ENCODE assay signal across 8 cellular contexts in genomic region chr1:32650752-32651460, GRCh38. TPM values are rescaled to one million over a fixed set of nuclear protein-coding genes. Genes with fewer than 3 reads are reported as not detected.
DNase-seq lines count a peak whose midpoint lies in the region; ATAC-seq and TF ChIP-seq lines count a peak whose summit lies in the region.

Gene RBBP4 (plus strand): TSS chr1:32651208. CDS start chr1:32651307, 99 bp downstream.

- H3K27me3 ChIP-seq in osteoblast (ENCODE audit: insufficient read depth, low read length), result no peaks in the 10 kb centered on the region
- H3K27me3 ChIP-seq in thoracic aorta (replicated peaks; ENCODE audit: insufficient read depth), result no peaks in the 10 kb centered on the region

- H3K9me3 Mint-ChIP-seq in activated naive CD4-positive, alpha-beta T cell treated with anti-CD3 and anti-CD28 coated beads, Interleukin-2, amount 50 U/mL, for 72 hours, result no peaks in the 10 kb centered on the region

- peaks cover 24% of the 10 kb centered on the region for H3K36me3 ChIP-seq in osteoblast (ENCODE audit: insufficient read depth, low read length)
- peaks cover 5% of the 10 kb centered on the region for H3K36me3 ChIP-seq in thoracic aorta

- peak; percentile 99 for DNase-seq in NCI-H1092 treated with DMSO at 0.1 percent for 48 hours (lab: John Stamatoyannopoulos, UW)
- peak; percentile 93 for DNase-seq in SKM-1 (lab: John Stamatoyannopoulos, UW; ENCODE audit: unreplicated experiment)
- peak; percentile 99 for DNase-seq in activated naive CD4-positive, alpha-beta T cell treated with anti-CD3 and anti-CD28 coated beads, Interleukin-2, amount 50 U/mL, for 72 hours (ENCODE audit: low spot score in 2 of 2)
- peak; percentile 98 for DNase-seq in glomerular visceral epithelial cell (ENCODE audit: extremely low spot score)
- peak; percentile 100 for DNase-seq in osteoblast (ENCODE audit: insufficient read length, low spot score, missing footprints)
- peak; percentile 85 for DNase-seq in thoracic aorta (ENCODE audit: low spot score)

- H3K27ac ChIP-seq in osteoblast (ENCODE audit: low read depth, low read length) (peak within 1 kb of the TSS; percentile 100), thoracic aorta (peak within 1 kb of the TSS; percentile 100)

- H3K9me3 ChIP-seq in osteoblast (ENCODE audit: low read depth, low read length) (no peaks in the 10 kb centered on the region), thoracic aorta (no peaks in the 10 kb centered on the region)

- H3K27ac Mint-ChIP-seq in activated naive CD4-positive, alpha-beta T cell treated with anti-CD3 and anti-CD28 coated beads, Interleukin-2, amount 50 U/mL, for 72 hours, result peak within 1 kb of the TSS; percentile 98 to 99

- no peak for TF ChIP-seq CTCF in osteoblast (IDR thresholded peaks at IDR 0.05; ENCODE audit: extremely low read depth, low read depth, low read length)
- no peak for TF ChIP-seq CTCF in thoracic aorta (IDR thresholded peaks at IDR 0.05)

- H3K4me1 ChIP-seq in osteoblast (ENCODE audit: insufficient read depth, low read length), result peaks cover 14% of the 10 kb centered on the region
- peaks cover 27 to 56% of the 10 kb centered on the region in 2 donors for H3K4me1 ChIP-seq in thoracic aorta (ENCODE audit: control insufficient read depth in 1 of 2, low read depth in 2 of 2)

- H3K36me3 Mint-ChIP-seq in activated naive CD4-positive, alpha-beta T cell treated with anti-CD3 and anti-CD28 coated beads, Interleukin-2, amount 50 U/mL, for 72 hours, result peaks cover 41 to 48% of the 10 kb centered on the region in 2 donors

- peak within 1 kb of the TSS; percentile 100 for H3K4me2 ChIP-seq in osteoblast (ENCODE audit: insufficient read depth, low read length)

- peak within 1 kb of the TSS; percentile 86 for H3K4me3 ChIP-seq in GM08714 (ENCODE audit: low read length)
- peak within 1 kb of the TSS; percentile 95 for H3K4me3 ChIP-seq in osteoblast (ENCODE audit: insufficient read depth, low read length)
- H3K4me3 ChIP-seq in thoracic aorta, result peak within 1 kb of the TSS; percentile 98

- peaks cover 9% of the 10 kb centered on the region for H4K20me1 ChIP-seq in osteoblast (ENCODE audit: insufficient read depth, low read length)

- peaks cover 78% of the 10 kb centered on the region for H3K79me2 ChIP-seq in osteoblast (ENCODE audit: insufficient read depth, low read length)

- peak; percentile 83 for ATAC-seq in HG02610 (IDR thresholded peaks at IDR 0.05; ENCODE audit: unreplicated experiment)
- ATAC-seq in activated naive CD4-positive, alpha-beta T cell treated with anti-CD3 and anti-CD28 coated beads, Interleukin-2, amount 50 U/mL, for 72 hours, result peak; percentile 89 to 91
- ATAC-seq in thoracic aorta (ENCODE audit: insufficient number of reproducible peaks, low FRiP score, low read depth), result peak; percentile 94

- peak within 1 kb of the TSS; percentile 100 for H2AFZ ChIP-seq in osteoblast (ENCODE audit: low read length)

RNA-seq across cellular contexts. Expression of gene RBBP4, which starts in this region (rescaled TPM):
- total RNA-seq in activated naive CD4-positive, alpha-beta T cell treated with anti-CD3 and anti-CD28 coated beads, Interleukin-2, amount 50 U/mL, for 72 hours, result 100 to 1,000 TPM; 346 to 359 TPM
- total RNA-seq in osteoblast, result 111 and 112 TPM in 2 replicates
- 10 to 100 TPM; 66.9 to 80.8 TPM for total RNA-seq in thoracic aorta

Comparison
In these comparisons a context has a peak if more than half of its experiments do, and no peak if none do; other contexts are left out.
1. Peak in every context shown above with its lines: DNase-seq, ATAC-seq, H3K4me3 ChIP-seq and H3K27ac ChIP-seq.